ENCODE assay signal across 8 cellular contexts in the genomic region with DNA sequence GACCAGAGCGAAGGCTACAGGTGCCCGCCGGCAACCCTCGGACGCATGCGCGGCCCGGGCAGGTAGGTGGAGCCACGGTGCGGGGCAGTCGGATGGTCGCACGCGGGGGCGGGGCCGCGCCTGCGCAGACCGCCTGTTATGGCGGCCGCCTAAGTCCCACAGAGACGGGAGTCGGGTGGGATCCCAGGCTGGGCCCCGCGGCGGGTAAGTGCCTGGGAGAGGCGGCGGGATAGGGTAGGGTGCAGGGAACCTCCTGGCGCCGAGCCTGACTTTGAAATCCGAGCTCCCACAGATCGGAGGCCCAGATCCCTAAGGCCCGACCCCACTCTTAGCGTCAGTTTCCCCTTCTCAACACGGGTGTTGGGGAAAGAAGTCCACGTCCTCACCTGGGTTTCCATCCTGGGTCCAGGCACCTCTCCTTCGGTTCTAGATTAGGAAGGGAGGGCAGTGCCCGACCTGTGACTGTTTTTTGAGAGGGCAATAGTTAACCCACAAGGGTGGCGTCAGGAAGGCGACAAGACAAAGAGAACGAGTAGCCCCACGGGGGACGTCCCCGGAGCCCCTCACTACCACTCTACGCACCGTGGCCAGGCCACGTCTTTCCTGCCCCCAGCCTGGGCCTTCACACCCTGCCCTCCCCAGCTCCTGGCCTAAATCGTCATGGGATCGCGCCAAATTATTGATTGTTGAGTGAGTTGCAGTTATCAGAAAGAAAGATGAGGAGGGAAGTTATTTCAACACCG. TPM values are rescaled to one million over a fixed set of nuclear protein-coding genes. Genes with fewer than 3 reads are reported as not detected.
DNase-seq lines count a peak whose midpoint lies in the region; ATAC-seq and TF ChIP-seq lines count a peak whose summit lies in the region.

TSS of gene METTL22 (plus strand) at position 127 of the 743 bp plus-strand sequence. CDS start 3,968 bp downstream, outside the sequence.

- 0 to 1% (median 0%) methylated on average over 51 of the region's 51 CpGs for WGBS in ovary, 3 donors

- peak within 1 kb of the TSS; percentile 92 for H3K27ac Mint-ChIP-seq in activated naive CD8-positive, alpha-beta T cell treated with anti-CD3 and anti-CD28 coated beads, Interleukin-2, amount 10 ng/mL, durations not matched to agents 7 days and 5 days

- H3K4me1 ChIP-seq in ovary (ENCODE audit: insufficient read depth) (peaks cover 1% of the 10 kb centered on the region), thoracic aorta (ENCODE audit: control insufficient read depth in 1 of 2, low read depth in 2 of 2) (peaks cover 9 to 18% of the 10 kb centered on the region in 2 donors)

- intact Hi-C loops in Right ventricle myocardium inferior (cut with DNase I): loop anchor here (10.0 kb wide), 1 partner anchor 47 kb away; no protein-coding TSS in a partner anchor
- intact Hi-C loops in ovary (cut with DNase I): no loop called here

- H3K9me3 ChIP-seq in ovary (no peaks in the 10 kb centered on the region), thoracic aorta (no peaks in the 10 kb centered on the region)

- H3K9me3 Mint-ChIP-seq in activated naive CD8-positive, alpha-beta T cell treated with anti-CD3 and anti-CD28 coated beads, Interleukin-2, amount 10 ng/mL, durations not matched to agents 7 days and 5 days: no peaks in the 10 kb centered on the region

- H3K4me1 Mint-ChIP-seq in activated naive CD8-positive, alpha-beta T cell treated with anti-CD3 and anti-CD28 coated beads, Interleukin-2, amount 10 ng/mL, durations not matched to agents 7 days and 5 days: peaks cover 5% of the 10 kb centered on the region

- TF ChIP-seq POLR2A in GM10847 (IDR thresholded peaks at IDR 0.05; ENCODE audit: extremely low read depth, insufficient read length): peak; percentile 80
- TF ChIP-seq POLR2A in ovary (IDR thresholded peaks at IDR 0.05): peak; percentile 73

- H3K36me3 Mint-ChIP-seq in activated naive CD8-positive, alpha-beta T cell treated with anti-CD3 and anti-CD28 coated beads, Interleukin-2, amount 10 ng/mL, durations not matched to agents 7 days and 5 days: peaks cover under 1% of the 10 kb centered on the region

- H3K27ac ChIP-seq in ovary (peak within 1 kb of the TSS; percentile 11 to 79), thoracic aorta (peak within 1 kb of the TSS; percentile 64 to 75)

- POLR2A ChIA-PET in activated naive CD8-positive, alpha-beta T cell treated with anti-CD3 and anti-CD28 coated beads, Interleukin-2, amount 10 ng/mL, durations not matched to agents 7 days and 5 days (lab: Charles Lee): interaction anchor here (0.8 to 1.4 kb wide), 4 partner anchors 20 to 196 kb away, joined by 3 to 5 read pairs (median 3); partner anchors contain the start of gene TMEM186

- H3K4me3 ChIP-seq in ovary: peak within 1 kb of the TSS; percentile 78
- H3K4me3 ChIP-seq in thoracic aorta: peak within 1 kb of the TSS; percentile 90

- DNase-seq in NCI-H1105 treated with DMSO at 0.1 percent for 48 hours (lab: John Stamatoyannopoulos, UW) (peak; percentile 78), SW 1271 (lab: John Stamatoyannopoulos, UW) (peak; percentile 36 to 60), Right ventricle myocardium inferior (ENCODE audit: missing footprints) (peak; percentile 97), ovary (peak; percentile 85 to 95 (median 91)), thoracic aorta (ENCODE audit: low spot score) (peak; percentile 53)
- peak; percentile 98 for DNase-seq in activated naive CD8-positive, alpha-beta T cell treated with anti-CD3 and anti-CD28 coated beads, Interleukin-2, amount 10 ng/mL, durations not matched to agents 7 days and 5 days

- TF ChIP-seq EP300 in ovary (IDR thresholded peaks at IDR 0.05): no peak

- H3K27me3 ChIP-seq in ovary (no peaks in the 10 kb centered on the region), thoracic aorta (replicated peaks; ENCODE audit: insufficient read depth) (no peaks in the 10 kb centered on the region)

- no peaks in the 10 kb centered on the region for H3K36me3 ChIP-seq in ovary
- H3K36me3 ChIP-seq in thoracic aorta: peaks cover 9% of the 10 kb centered on the region

- peak; percentile 95 for ATAC-seq in HG02623 (IDR thresholded peaks at IDR 0.05; ENCODE audit: unreplicated experiment)
- peak; percentile 99 for ATAC-seq in activated naive CD8-positive, alpha-beta T cell treated with anti-CD3 and anti-CD28 coated beads, Interleukin-2, amount 10 ng/mL, durations not matched to agents 7 days and 5 days (ENCODE audit: low read depth)
- ATAC-seq in Right ventricle myocardium inferior: peak; percentile 99
- no peak for ATAC-seq in thoracic aorta (ENCODE audit: insufficient number of reproducible peaks, low FRiP score, low read depth)

- peak within 1 kb of the TSS; percentile 98 for H3K4me3 Mint-ChIP-seq in activated naive CD8-positive, alpha-beta T cell treated with anti-CD3 and anti-CD28 coated beads, Interleukin-2, amount 10 ng/mL, durations not matched to agents 7 days and 5 days

- TF ChIP-seq CTCF in ovary (IDR thresholded peaks at IDR 0.05): no peak
- TF ChIP-seq CTCF in thoracic aorta (IDR thresholded peaks at IDR 0.05): no peak

- peaks cover 12% of the 10 kb centered on the region for H3K27me3 Mint-ChIP-seq in activated naive CD8-positive, alpha-beta T cell treated with anti-CD3 and anti-CD28 coated beads, Interleukin-2, amount 10 ng/mL, durations not matched to agents 7 days and 5 days

RNA-seq across cellular contexts. Expression of gene METTL22, which starts in this region (rescaled TPM):
- 10 to 100 TPM; 36.3 to 40.8 TPM for total RNA-seq in activated naive CD8-positive, alpha-beta T cell treated with anti-CD3 and anti-CD28 coated beads, Interleukin-2, amount 10 ng/mL, durations not matched to agents 7 days and 5 days
- total RNA-seq in Right ventricle myocardium inferior (29.3 TPM), ovary (10 to 100 TPM; 21.6 to 45.8 (median 29.4) TPM), thoracic aorta (10 to 100 TPM; 19.6 to 34.6 TPM)
- 10 to 100 TPM; 14.2 to 23.6 TPM for polyA plus RNA-seq in ovary

Comparison
In these comparisons a context has a peak if more than half of its experiments do, and no peak if none do; other contexts are left out.
1. DNase-seq: peak in every context shown above with its lines; median percentile 98 in activated naive CD8-positive, alpha-beta T cell treated with anti-CD3 and anti-CD28 coated beads, Interleukin-2, amount 10 ng/mL, durations not matched to agents 7 days and 5 days; 97 in Right ventricle myocardium inferior; 91 in ovary; 78 in NCI-H1105 treated with DMSO at 0.1 percent for 48 hours; 53 in thoracic aorta; 48 in SW 1271.